In genomic region chr7:144074374-144074773, GRCh38 we compare ENCODE assay signal across 1 cellular context.
TF ChIP-seq lines count a peak whose summit lies in the region.

No MANE protein-coding gene starts in this region.

TF ChIP-seq in HCT116, 20 proteins besides CTCF, POLR2A, EP300 and RAD21 (continued from another document):
- no peak for TF ChIP-seq MAX (IDR thresholded peaks at IDR 0.05)
